ENCODE assay signal across 9 cellular contexts in the genomic region with DNA sequence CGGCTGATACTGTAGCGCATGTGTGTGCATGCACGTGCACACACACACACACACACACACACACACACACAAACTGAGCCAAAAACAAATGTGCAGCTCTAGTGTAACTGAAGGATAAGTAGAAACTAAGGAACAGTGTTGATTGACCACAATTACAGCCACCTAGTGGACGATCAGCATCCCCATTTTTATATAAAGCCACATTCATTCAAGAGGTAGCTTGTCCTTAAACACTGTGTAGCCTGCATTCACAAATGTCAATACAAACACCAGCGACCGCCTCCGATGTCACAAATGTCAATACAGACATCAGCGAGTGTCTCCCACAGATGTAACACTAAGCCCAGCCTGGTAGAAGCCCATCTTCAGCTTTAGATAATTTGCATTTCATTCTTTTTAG.
DNase-seq lines count a peak whose midpoint lies in the region.
"Had no signal": no experiment of that assay in that cellular context is flagged by ENCODE, and none has a peak within 500 bp of the region (broad histone marks: within the 10 kb centered on the region; RNA-seq: fewer than 3 reads in every experiment).

No MANE protein-coding gene starts in this region.

- H3K27me3 Mint-ChIP-seq in activated CD4-positive, alpha-beta memory T cell treated with anti-CD3 and anti-CD28 coated beads for 36 hours, result no peaks in the 10 kb centered on the region

- no peaks in the 10 kb centered on the region for H3K36me3 Mint-ChIP-seq in activated CD4-positive, alpha-beta memory T cell treated with anti-CD3 and anti-CD28 coated beads for 36 hours

- H3K4me1 Mint-ChIP-seq in activated CD4-positive, alpha-beta memory T cell treated with anti-CD3 and anti-CD28 coated beads for 36 hours (ENCODE audit: low read depth), result no peaks in the 10 kb centered on the region

- POLR2A ChIA-PET in activated CD4-positive, alpha-beta memory T cell treated with anti-CD3 and anti-CD28 coated beads for 36 hours (lab: Charles Lee), result no interaction called here

- intact Hi-C loops in activated CD4-positive, alpha-beta memory T cell treated with anti-CD3 and anti-CD28 coated beads for 36 hours (cut with micrococcal nuclease), result no loop called here

- H3K9me3 Mint-ChIP-seq in activated CD4-positive, alpha-beta memory T cell treated with anti-CD3 and anti-CD28 coated beads for 36 hours, result no peaks in the 10 kb centered on the region

- H3K27ac Mint-ChIP-seq in activated CD4-positive, alpha-beta memory T cell treated with anti-CD3 and anti-CD28 coated beads for 36 hours, result no peak overlapping the region

- CTCF ChIA-PET in activated CD4-positive, alpha-beta memory T cell treated with anti-CD3 and anti-CD28 coated beads for 36 hours (lab: Charles Lee), result interaction anchor here (1.2 to 1.3 kb wide), 2 partner anchors 12 to 139 kb away, joined by 3 to 4 read pairs; no protein-coding TSS in a partner anchor

- peak; percentile 36 for DNase-seq in NCI-H82 (lab: John Stamatoyannopoulos, UW)
- no peak for DNase-seq in NCI-H82 treated with DMSO at 0.1 percent for 48 hours (lab: John Stamatoyannopoulos, UW; ENCODE audit: unreplicated experiment)
- peak; percentile 16 for DNase-seq in OCI-M1 (lab: John Stamatoyannopoulos, UW)
- DNase-seq in fibroblast of peridontal ligament (ENCODE audit: extremely low read depth), result peak; percentile 46
- DNase-seq in stromal cell of bone marrow (ENCODE audit: low read depth), result peak; percentile 13
- no peak for DNase-seq in nucleus accumbens (lab: John Stamatoyannopoulos, UW)
- DNase-seq in SW480 (ENCODE audit: low spot score), result no peak
- DNase-seq in activated CD4-positive, alpha-beta memory T cell treated with anti-CD3 and anti-CD28 coated beads for 36 hours, result no peak
- DNase-seq: aorta had no signal

- no peak overlapping the region for H3K4me3 Mint-ChIP-seq in activated CD4-positive, alpha-beta memory T cell treated with anti-CD3 and anti-CD28 coated beads for 36 hours

Comparison
In these comparisons a context has a peak if more than half of its experiments do, and no peak if none do; other contexts are left out.
1. DNase-seq: peak in NCI-H82 (single experiment), OCI-M1 (single experiment), fibroblast of peridontal ligament (single experiment) and stromal cell of bone marrow (single experiment); none in NCI-H82 treated with DMSO at 0.1 percent for 48 hours (single experiment), nucleus accumbens (0 of 56), SW480 (single experiment) and activated CD4-positive, alpha-beta memory T cell treated with anti-CD3 and anti-CD28 coated beads for 36 hours (single experiment).